Comparison of ENCODE assay signal across 1 cellular context in genomic region chr16:73056383-73056782, GRCh38.
TF ChIP-seq lines count a peak whose summit lies in the region.

No MANE protein-coding gene starts in this region.

TF ChIP-seq in HCT116, 20 proteins besides CTCF, POLR2A, EP300 and RAD21 (continued from another document):
- no peak for TF ChIP-seq REST (IDR thresholded peaks at IDR 0.05; ENCODE audit: low read depth)
- no peak for TF ChIP-seq EGR1 (IDR thresholded peaks at IDR 0.05; ENCODE audit: low read depth)
- TF ChIP-seq SRF (IDR thresholded peaks at IDR 0.05; ENCODE audit: low read depth) = no peak
- TF ChIP-seq ZFX (IDR thresholded peaks at IDR 0.05) = no peak
- no peak for TF ChIP-seq ZBTB33 (IDR thresholded peaks at IDR 0.05; ENCODE audit: extremely low read depth, insufficient replicate concordance, low read length)
- no peak for TF ChIP-seq EZH2 (IDR thresholded peaks at IDR 0.05)
- no peak for TF ChIP-seq FOSL1 (IDR thresholded peaks at IDR 0.05; ENCODE audit: low read depth)
